Comparison of ENCODE assay signal across 7 cellular contexts in the genomic region with DNA sequence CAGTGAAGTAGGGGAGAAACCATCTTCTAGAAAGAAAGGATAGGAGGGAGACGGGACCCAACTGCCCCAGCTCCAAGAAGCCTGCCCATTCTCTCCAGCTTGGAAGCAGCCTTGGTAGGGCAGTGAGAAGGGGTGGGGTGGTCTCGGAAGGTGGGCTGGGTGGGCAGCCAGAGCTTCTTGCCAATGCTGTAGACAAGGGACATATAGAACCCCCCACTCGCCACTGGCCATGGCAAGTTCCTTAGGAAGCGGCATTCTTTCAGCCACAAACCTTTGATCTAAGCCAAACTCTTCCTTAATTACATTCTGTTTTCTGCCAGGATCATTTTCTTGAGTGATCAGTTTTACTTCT.
"Had no signal": no experiment of that assay in that cellular context is flagged by ENCODE, and none has a peak within 500 bp of the region (broad histone marks: within the 10 kb centered on the region; RNA-seq: fewer than 3 reads in every experiment).

No MANE protein-coding gene starts in this region.

- H3K9me3 Mint-ChIP-seq: GM23338, H9, HFFc6 had no signal

- H3K4me3 ChIP-seq: GM23338 had no signal

- H3K27ac ChIP-seq: KMS-11 had no signal

- DNase-seq: H9, HCEC 1CT, IMR-90, KBM-7 had no signal

- H3K9ac ChIP-seq: KMS-11 had no signal

- H3K4me3 Mint-ChIP-seq: GM23338, H9, HFFc6 had no signal

- H3K27ac Mint-ChIP-seq: GM23338, H9, HFFc6 had no signal

- H3K4me2 ChIP-seq: GM23338, KMS-11 had no signal

- ATAC-seq: GM23338 had no signal
